ENCODE assay signal across 9 cellular contexts in genomic region chr3:75171632-75172230, GRCh38.
DNase-seq lines count a peak whose midpoint lies in the region; FAIRE-seq and TF ChIP-seq lines count a peak whose summit lies in the region.
"Had no signal": no experiment of that assay in that cellular context is flagged by ENCODE, and none has a peak within 500 bp of the region (broad histone marks: within the 10 kb centered on the region; RNA-seq: fewer than 3 reads in every experiment).

No MANE protein-coding gene starts in this region.

- FAIRE-seq in endometrium (lab: Jason Lieb, UNC) = peak; percentile 23

- TF ChIP-seq CTCF in retinal pigment epithelial cell (conservative IDR thresholded peaks at IDR 0.05; ENCODE audit: low read depth, low read length) (peak; percentile 46), uterus (IDR thresholded peaks at IDR 0.05) (no peak)

- H3K4me1 ChIP-seq in uterus = no peaks in the 10 kb centered on the region

- H3K27ac ChIP-seq in uterus = no peak overlapping the region

- H3K27me3 ChIP-seq in uterus = no peaks in the 10 kb centered on the region

- no peaks in the 10 kb centered on the region for H3K36me3 ChIP-seq in uterus

- DNase-seq in SHP77 treated with DMSO at 0.1 percent for 48 hours (lab: John Stamatoyannopoulos, UW) (peak; percentile 31), SHP77 (lab: John Stamatoyannopoulos, UW) (no peak), NCI-H345 treated with DMSO at 0.1 percent for 48 hours (lab: John Stamatoyannopoulos, UW; ENCODE audit: unreplicated experiment) (peak; percentile 14), retinal pigment epithelial cell (ENCODE audit: low read depth) (no peak), NCI-H226 (no peak), uterus (no peak), HCEC 1CT (no peak)
- DNase-seq: head of caudate nucleus had no signal

- H3K4me3 ChIP-seq in retinal pigment epithelial cell (ENCODE audit: low read length) = no peak overlapping the region
- no peak overlapping the region for H3K4me3 ChIP-seq in uterus

- H3K9me3 ChIP-seq in uterus = no peaks in the 10 kb centered on the region

- intact Hi-C loops in uterus (cut with DNase I; ENCODE audit: low total_unique reads) = no loop called here

- no peak for TF ChIP-seq POLR2A in uterus (IDR thresholded peaks at IDR 0.05)

Comparison
In these comparisons a context has a peak if more than half of its experiments do, and no peak if none do; other contexts are left out.
1. DNase-seq: peak in SHP77 treated with DMSO at 0.1 percent for 48 hours (single experiment) and NCI-H345 treated with DMSO at 0.1 percent for 48 hours (single experiment); none in SHP77 (0 of 2), retinal pigment epithelial cell (single experiment), NCI-H226 (single experiment), uterus (0 of 2) and HCEC 1CT (single experiment).